Comparison of ENCODE assay signal across 8 cellular contexts in the genomic region with DNA sequence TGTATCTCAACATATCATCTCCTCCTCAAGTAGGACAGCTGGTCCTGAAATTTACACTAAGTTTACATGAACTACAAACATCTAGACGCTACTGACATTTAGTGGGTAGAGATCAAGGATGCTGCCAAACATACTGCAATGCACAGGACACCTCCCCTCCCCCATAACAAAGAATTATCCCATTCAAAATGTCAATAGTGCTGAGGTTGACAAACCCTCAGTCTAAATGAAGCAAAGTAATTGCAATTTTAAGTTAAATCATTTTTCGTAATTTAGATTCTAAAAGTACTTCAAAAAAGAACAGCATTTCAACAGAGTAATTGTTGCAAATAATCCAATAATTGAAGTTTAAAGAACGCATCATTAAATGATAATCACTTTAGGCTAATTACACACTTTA. TPM values are rescaled to one million over a fixed set of nuclear protein-coding genes. Genes with fewer than 3 reads are reported as not detected.
DNase-seq lines count a peak whose midpoint lies in the region; ATAC-seq and TF ChIP-seq lines count a peak whose summit lies in the region.

No MANE protein-coding gene starts in this region.

- H3K36me3 Mint-ChIP-seq in CD8-positive, alpha-beta memory T cell, result peaks cover 5 to 37% (median 11%) of the 10 kb centered on the region in 3 donors

- peak overlapping the region; percentile 74 for H3K4me2 ChIP-seq in neural cell (ENCODE audit: low read length)

- H3K4me3 ChIP-seq in CD8-positive, alpha-beta memory T cell (ENCODE audit: low read length), result peak overlapping the region; percentile 81
- H3K4me3 ChIP-seq in NB4 (ENCODE audit: low read depth, low read length) (peak overlapping the region; percentile 77), duodenal mucosa (ENCODE audit: low read depth in 1 of 2, low read length in 2 of 2) (peak overlapping the region; percentile 90 to 97), neural cell (ENCODE audit: low read length) (peak overlapping the region; percentile 93)

- H3K9ac ChIP-seq in duodenal mucosa (ENCODE audit: low read depth in 1 of 2, low read length in 2 of 2), result peak overlapping the region in 1 of 2 donors; percentile 73
- peak overlapping the region; percentile 86 for H3K9ac ChIP-seq in neural cell (ENCODE audit: low read length)

- no peak for TF ChIP-seq EP300 in neural cell (conservative IDR thresholded peaks at IDR 0.05; ENCODE audit: poor library complexity, severe bottlenecking)

- H3K4me1 ChIP-seq in CD8-positive, alpha-beta memory T cell (ENCODE audit: insufficient read depth, low read length), result peaks cover 13% of the 10 kb centered on the region
- peaks cover 0 to 11% of the 10 kb centered on the region in 2 donors for H3K4me1 ChIP-seq in duodenal mucosa (ENCODE audit: control insufficient read depth in 1 of 2, insufficient read depth in 2 of 2, low read length in 2 of 2)

- TF ChIP-seq CTCF in NB4 (IDR thresholded peaks at IDR 0.05; ENCODE audit: low read depth, low read length), result no peak
- TF ChIP-seq CTCF in neural cell (IDR thresholded peaks at IDR 0.05; ENCODE audit: poor library complexity, severe bottlenecking), result no peak

- ATAC-seq in HG03520 (IDR thresholded peaks at IDR 0.05; ENCODE audit: unreplicated experiment), result no peak

- no peak for DNase-seq in CD8-positive, alpha-beta memory T cell
- peak; percentile 6 for DNase-seq in NB4 (ENCODE audit: low read depth)
- no peak for DNase-seq in NCI-H524 treated with DMSO at 0.1 percent for 48 hours (lab: John Stamatoyannopoulos, UW)
- DNase-seq in NCI-H146 treated with DMSO at 0.1 percent for 48 hours (lab: John Stamatoyannopoulos, UW; ENCODE audit: unreplicated experiment), result no peak
- DNase-seq in superior temporal gyrus (ENCODE audit: extremely low spot score), result no peak

- no peaks in the 10 kb centered on the region for H3K27me3 ChIP-seq in CD8-positive, alpha-beta memory T cell (ENCODE audit: insufficient read depth, low read length, poor library complexity, severe bottlenecking)
- H3K27me3 ChIP-seq in duodenal mucosa (ENCODE audit: control insufficient read depth in 1 of 2, insufficient read depth in 2 of 2, low read length in 2 of 2), result no peaks in the 10 kb centered on the region
- no peaks in the 10 kb centered on the region for H3K27me3 ChIP-seq in neural cell (ENCODE audit: insufficient read depth, low read depth, low read length)

- H3K9me3 ChIP-seq in CD8-positive, alpha-beta memory T cell (ENCODE audit: low read length), result no peaks in the 10 kb centered on the region
- H3K9me3 ChIP-seq in duodenal mucosa (ENCODE audit: control insufficient read depth in 1 of 2, low read length in 2 of 2) (no peaks in the 10 kb centered on the region), neural cell (ENCODE audit: low read length) (no peaks in the 10 kb centered on the region)

- H3K9me2 ChIP-seq in neural cell (ENCODE audit: insufficient read depth, low read length), result no peaks in the 10 kb centered on the region

- CTCF ChIA-PET in CD8-positive, alpha-beta memory T cell (lab: Charles Lee), result interaction anchor here (2.2 to 3.8 kb wide), 2 partner anchors 26 to 184 kb away, joined by 11 to 25 read pairs; no protein-coding TSS in a partner anchor

- TF ChIP-seq POLR2A in NB4 (IDR thresholded peaks at IDR 0.05; ENCODE audit: extremely low read depth, insufficient read length), result no peak

- H3K36me3 ChIP-seq in CD8-positive, alpha-beta memory T cell (ENCODE audit: insufficient read depth, low read length), result no peaks in the 10 kb centered on the region
- H3K36me3 ChIP-seq in duodenal mucosa (ENCODE audit: control insufficient read depth in 1 of 2, insufficient read depth in 2 of 2, low read length in 2 of 2), result peaks cover 3 to 12% of the 10 kb centered on the region in 2 donors
- H3K36me3 ChIP-seq in neural cell (ENCODE audit: insufficient read depth, low read length), result no peaks in the 10 kb centered on the region

- peaks cover 0 to 8% of the 10 kb centered on the region in 2 donors for H3K27me3 Mint-ChIP-seq in CD8-positive, alpha-beta memory T cell

- peak overlapping the region; percentile 81 to 99 (median 96) for H3K4me3 Mint-ChIP-seq in CD8-positive, alpha-beta memory T cell

- H3K27ac ChIP-seq in CD8-positive, alpha-beta memory T cell (ENCODE audit: low read depth, low read length), result no peak overlapping the region
- H3K27ac ChIP-seq in duodenal mucosa (ENCODE audit: low read depth, low read length) (no peak overlapping the region), neural cell (ENCODE audit: low read length) (no peak overlapping the region)

- H3K9me3 Mint-ChIP-seq in CD8-positive, alpha-beta memory T cell, result no peaks in the 10 kb centered on the region

- H3K4me1 Mint-ChIP-seq in CD8-positive, alpha-beta memory T cell, result peaks cover 27 to 52% (median 36%) of the 10 kb centered on the region in 3 donors

- POLR2A ChIA-PET in CD8-positive, alpha-beta memory T cell (lab: Charles Lee), result interaction anchor here (1.5 to 2.4 kb wide), 2 partner anchors 65 to 762 kb away, joined by 3 to 34 read pairs; partner anchors contain the start of gene TMEM184C

- H3K27ac Mint-ChIP-seq in CD8-positive, alpha-beta memory T cell, result peak overlapping the region; percentile 91 to 99 (median 98)

- peaks cover 6% of the 10 kb centered on the region for H3K79me2 ChIP-seq in neural cell (replicated peaks; ENCODE audit: insufficient read depth, low read length)

- H3F3A ChIP-seq in neural cell (ENCODE audit: insufficient read depth, low read length, poor library complexity, severe bottlenecking), result no peaks in the 10 kb centered on the region

- no peak overlapping the region for H2AFZ ChIP-seq in neural cell (ENCODE audit: low read depth, low read length)

- no peak for TF ChIP-seq RAD21 in neural cell (conservative IDR thresholded peaks at IDR 0.05)

- H4K20me1 ChIP-seq in neural cell (ENCODE audit: insufficient read depth), result no peaks in the 10 kb centered on the region

TF ChIP-seq in neural cell, 6 proteins besides CTCF, POLR2A, EP300 and RAD21:
- TF ChIP-seq, protein P1, sequence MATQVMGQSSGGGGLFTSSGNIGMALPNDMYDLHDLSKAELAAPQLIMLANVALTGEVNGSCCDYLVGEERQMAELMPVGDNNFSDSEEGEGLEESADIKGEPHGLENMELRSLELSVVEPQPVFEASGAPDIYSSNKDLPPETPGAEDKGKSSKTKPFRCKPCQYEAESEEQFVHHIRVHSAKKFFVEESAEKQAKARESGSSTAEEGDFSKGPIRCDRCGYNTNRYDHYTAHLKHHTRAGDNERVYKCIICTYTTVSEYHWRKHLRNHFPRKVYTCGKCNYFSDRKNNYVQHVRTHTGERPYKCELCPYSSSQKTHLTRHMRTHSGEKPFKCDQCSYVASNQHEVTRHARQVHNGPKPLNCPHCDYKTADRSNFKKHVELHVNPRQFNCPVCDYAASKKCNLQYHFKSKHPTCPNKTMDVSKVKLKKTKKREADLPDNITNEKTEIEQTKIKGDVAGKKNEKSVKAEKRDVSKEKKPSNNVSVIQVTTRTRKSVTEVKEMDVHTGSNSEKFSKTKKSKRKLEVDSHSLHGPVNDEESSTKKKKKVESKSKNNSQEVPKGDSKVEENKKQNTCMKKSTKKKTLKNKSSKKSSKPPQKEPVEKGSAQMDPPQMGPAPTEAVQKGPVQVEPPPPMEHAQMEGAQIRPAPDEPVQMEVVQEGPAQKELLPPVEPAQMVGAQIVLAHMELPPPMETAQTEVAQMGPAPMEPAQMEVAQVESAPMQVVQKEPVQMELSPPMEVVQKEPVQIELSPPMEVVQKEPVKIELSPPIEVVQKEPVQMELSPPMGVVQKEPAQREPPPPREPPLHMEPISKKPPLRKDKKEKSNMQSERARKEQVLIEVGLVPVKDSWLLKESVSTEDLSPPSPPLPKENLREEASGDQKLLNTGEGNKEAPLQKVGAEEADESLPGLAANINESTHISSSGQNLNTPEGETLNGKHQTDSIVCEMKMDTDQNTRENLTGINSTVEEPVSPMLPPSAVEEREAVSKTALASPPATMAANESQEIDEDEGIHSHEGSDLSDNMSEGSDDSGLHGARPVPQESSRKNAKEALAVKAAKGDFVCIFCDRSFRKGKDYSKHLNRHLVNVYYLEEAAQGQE (IDR thresholded peaks at IDR 0.05; ENCODE audit: borderline replicate concordance), result no peak
- TF ChIP-seq POLR2AphosphoS5 (IDR thresholded peaks at IDR 0.05), result no peak
- no peak for TF ChIP-seq TAF1 (IDR thresholded peaks at IDR 0.05; ENCODE audit: low read depth)
- TF ChIP-seq MXI1 (conservative IDR thresholded peaks at IDR 0.05; ENCODE audit: poor library complexity, severe bottlenecking), result no peak
- no peak for TF ChIP-seq EZH2 (IDR thresholded peaks at IDR 0.05; ENCODE audit: borderline replicate concordance, insufficient read depth, low read length, poor library complexity, severe bottlenecking)
- no peak for TF ChIP-seq SMC3 (conservative IDR thresholded peaks at IDR 0.05; ENCODE audit: poor library complexity)
TF ChIP-seq in neural cell: peak in this region for 0.

RNA-seq across cellular contexts. Expression of gene PRMT9, which starts 1.2 kb away (rescaled TPM):
- 1 to 10 TPM; 5.5 to 6.9 TPM for total RNA-seq in CD8-positive, alpha-beta memory T cell
- polyA plus RNA-seq in CD8-positive, alpha-beta memory T cell, result 5.9 TPM
- polyA plus RNA-seq in neural cell, result 19.3 and 23.6 TPM in 2 replicates
- polyA minus RNA-seq in neural cell, result 23.4 and 28.7 TPM in 2 replicates

RNA-seq across cellular contexts. Expression of gene ARHGAP10, which starts 49.1 kb away (rescaled TPM):
- total RNA-seq in CD8-positive, alpha-beta memory T cell, result 1 to 10 TPM; 8.6 to 9.7 TPM
- 14.0 TPM for polyA plus RNA-seq in CD8-positive, alpha-beta memory T cell
- 1.1 and 1.2 TPM in 2 replicates for polyA plus RNA-seq in neural cell
- 1.9 and 2.4 TPM in 2 replicates for polyA minus RNA-seq in neural cell
